ENCODE assay signal across 1 cellular context in genomic region chr12:96882862-96883261, GRCh38.
TF ChIP-seq lines count a peak whose summit lies in the region.

No MANE protein-coding gene starts in this region.

TF ChIP-seq in SK-N-SH, 30 proteins besides CTCF, POLR2A, EP300 and RAD21 (continued from another document):
- TF ChIP-seq, protein P1, sequence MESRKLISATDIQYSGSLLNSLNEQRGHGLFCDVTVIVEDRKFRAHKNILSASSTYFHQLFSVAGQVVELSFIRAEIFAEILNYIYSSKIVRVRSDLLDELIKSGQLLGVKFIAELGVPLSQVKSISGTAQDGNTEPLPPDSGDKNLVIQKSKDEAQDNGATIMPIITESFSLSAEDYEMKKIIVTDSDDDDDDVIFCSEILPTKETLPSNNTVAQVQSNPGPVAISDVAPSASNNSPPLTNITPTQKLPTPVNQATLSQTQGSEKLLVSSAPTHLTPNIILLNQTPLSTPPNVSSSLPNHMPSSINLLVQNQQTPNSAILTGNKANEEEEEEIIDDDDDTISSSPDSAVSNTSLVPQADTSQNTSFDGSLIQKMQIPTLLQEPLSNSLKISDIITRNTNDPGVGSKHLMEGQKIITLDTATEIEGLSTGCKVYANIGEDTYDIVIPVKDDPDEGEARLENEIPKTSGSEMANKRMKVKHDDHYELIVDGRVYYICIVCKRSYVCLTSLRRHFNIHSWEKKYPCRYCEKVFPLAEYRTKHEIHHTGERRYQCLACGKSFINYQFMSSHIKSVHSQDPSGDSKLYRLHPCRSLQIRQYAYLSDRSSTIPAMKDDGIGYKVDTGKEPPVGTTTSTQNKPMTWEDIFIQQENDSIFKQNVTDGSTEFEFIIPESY (IDR thresholded peaks at IDR 0.05; ENCODE audit: borderline replicate concordance, low read depth), result no peak
- TF ChIP-seq GATA2 (CRISPR knock-in tag; IDR thresholded peaks at IDR 0.05), result no peak
- no peak for TF ChIP-seq GABPA (IDR thresholded peaks at IDR 0.05; ENCODE audit: low read depth)
- 0 out of 2 replicates have a peak, but pooled peaks have one; percentile 8 for TF ChIP-seq TCF12 (IDR thresholded peaks at IDR 0.05)
- TF ChIP-seq RCOR1 (IDR thresholded peaks at IDR 0.05; ENCODE audit: low read length), result no peak
- no peak for TF ChIP-seq IRF3 (IDR thresholded peaks at IDR 0.05; ENCODE audit: low read depth, low read length)
- TF ChIP-seq TEAD4 (IDR thresholded peaks at IDR 0.05; ENCODE audit: borderline replicate concordance, insufficient read depth), result no peak
- peak; percentile 73 for TF ChIP-seq FOSL2 (IDR thresholded peaks at IDR 0.05; ENCODE audit: borderline replicate concordance, low read depth)
- no peak for TF ChIP-seq ELF1 (IDR thresholded peaks at IDR 0.05)
- TF ChIP-seq SIN3A (IDR thresholded peaks at IDR 0.05; ENCODE audit: borderline replicate concordance, low read depth, low read length), result no peak
- no peak for TF ChIP-seq NRF1 (IDR thresholded peaks at IDR 0.05; ENCODE audit: low read depth, low read length)
- no peak for TF ChIP-seq TAF1 (IDR thresholded peaks at IDR 0.05; ENCODE audit: borderline replicate concordance, low read depth, low read length)
- TF ChIP-seq POLR2AphosphoS5 (IDR thresholded peaks at IDR 0.05; ENCODE audit: low read depth, low read length), result no peak
- no peak for TF ChIP-seq FOXM1 (IDR thresholded peaks at IDR 0.05; ENCODE audit: low read depth)
- TF ChIP-seq MXI1 (IDR thresholded peaks at IDR 0.05; ENCODE audit: low read depth, low read length), result no peak
- no peak for TF ChIP-seq RFX5 (IDR thresholded peaks at IDR 0.05; ENCODE audit: low read length)
- TF ChIP-seq JUND (IDR thresholded peaks at IDR 0.05), result peak; percentile 46; the same call in 1 of the 2 replicates
- TF ChIP-seq USF1 (IDR thresholded peaks at IDR 0.05; ENCODE audit: borderline replicate concordance, low read depth), result no peak
- TF ChIP-seq CHD2 (IDR thresholded peaks at IDR 0.05; ENCODE audit: low read length, partially characterized antibody), result no peak
